Comparison of ENCODE assay signal across 10 cellular contexts in genomic region chr1:116711061-116711582, GRCh38. TPM values are rescaled to one million over a fixed set of nuclear protein-coding genes. Genes with fewer than 3 reads are reported as not detected.
DNase-seq lines count a peak whose midpoint lies in the region; ATAC-seq, FAIRE-seq and TF ChIP-seq lines count a peak whose summit lies in the region.
"Had no signal": no experiment of that assay in that cellular context is flagged by ENCODE, and none has a peak within 500 bp of the region (broad histone marks: within the 10 kb centered on the region; RNA-seq: fewer than 3 reads in every experiment).

No MANE protein-coding gene starts in this region.

- TF ChIP-seq POLR2A in A549 (IDR thresholded peaks at IDR 0.05; ENCODE audit: low read length): no peak

- intact Hi-C loops in kidney (cut with DNase I): no loop called here

- peak overlapping the region; percentile 34; the same call in 2 of the 3 replicates for H3K4me2 ChIP-seq in A549
- H3K4me2 ChIP-seq in keratinocyte (ENCODE audit: control insufficient read depth, extremely low read depth, insufficient read depth, low read depth, low read length): no peak overlapping the region

- H3K9me1 ChIP-seq in keratinocyte (ENCODE audit: control insufficient read depth, extremely low read depth, insufficient read depth, low read length): no peaks in the 10 kb centered on the region

- no peaks in the 10 kb centered on the region for H3K36me3 ChIP-seq in HEK293 (ENCODE audit: control insufficient read depth in 2 of 2, insufficient read depth in 1 of 2, low read length in 2 of 2)
- H3K36me3 ChIP-seq in keratinocyte (ENCODE audit: control insufficient read depth in 2 of 2, extremely low read depth in 1 of 2, insufficient read depth in 2 of 2, low read length in 2 of 2): no peaks in the 10 kb centered on the region
- no peaks in the 10 kb centered on the region for H3K36me3 ChIP-seq in kidney (ENCODE audit: control insufficient read depth in 1 of 2, insufficient read depth in 2 of 2, low read length in 2 of 2)
- H3K36me3 ChIP-seq: spleen had no signal

- no peak for TF ChIP-seq RAD21 in A549 (conservative IDR thresholded peaks at IDR 0.05 in 1 of 2, IDR thresholded peaks at IDR 0.05 in 1 of 2)

- POLR2A ChIA-PET in A549 (lab: Yijun Ruan, JAX) (no interaction called here), HEK293 (lab: Yijun Ruan, JAX) (interaction anchor here (0.6 to 1.1 kb wide), 2 partner anchors 43 to 338 kb away, joined by 5 to 7 read pairs; partner anchors contain the start of gene IGSF3)

- H3K27ac ChIP-seq in A549 (0 out of 6 replicates have a peak overlapping the region, but pooled peaks of 1 of the 2 experiments have one; percentile 21), HEK293 (ENCODE audit: extremely low read depth, low read depth, low read length) (no peak overlapping the region), keratinocyte (ENCODE audit: control insufficient read depth, insufficient read depth, low read length) (no peak overlapping the region), kidney (ENCODE audit: low read depth in 2 of 2, low read length in 2 of 2) (no peak overlapping the region)
- H3K27ac ChIP-seq: spleen had no signal

- no peak for TF ChIP-seq EP300 in A549 (IDR thresholded peaks at IDR 0.05)

- dilution Hi-C loops in keratinocyte (cut with MboI; ENCODE audit: extremely low pct_ligation_motif_present, low sequenced_read_pairs): no loop called here

- H3K4me3 ChIP-seq in A549: no peak overlapping the region
- no peak overlapping the region for H3K4me3 ChIP-seq in HEK293 (ENCODE audit: low read depth, low read length)
- H3K4me3 ChIP-seq in keratinocyte (ENCODE audit: control insufficient read depth in 2 of 3, extremely low read depth in 1 of 3, insufficient read depth in 2 of 3, low read depth in 1 of 3, low read length in 3 of 3): no peak overlapping the region
- H3K4me3 ChIP-seq in kidney (ENCODE audit: low read length in 2 of 2): no peak overlapping the region
- H3K4me3 ChIP-seq: spleen had no signal

- ATAC-seq in A549 (peak in 1 of 2 experiments; percentile 64; a peak in 3 of 6 replicates), GM21360 (IDR thresholded peaks at IDR 0.05; ENCODE audit: unreplicated experiment) (no peak)

- H3K27me3 ChIP-seq in keratinocyte (ENCODE audit: control insufficient read depth, extremely low read depth, insufficient read depth, low read length): no peaks in the 10 kb centered on the region
- H3K27me3 ChIP-seq: spleen had no signal

- FAIRE-seq in A549 (lab: Jason Lieb, UNC) (no peak), keratinocyte (lab: Jason Lieb, UNC) (peak; percentile 34), kidney (lab: Jason Lieb, UNC) (no peak)

- H3K9ac ChIP-seq in keratinocyte (ENCODE audit: control insufficient read depth, extremely low read depth, insufficient read depth, low read length) (no peak overlapping the region), kidney (ENCODE audit: low read length in 2 of 2) (no peak overlapping the region)

- no peak for TF ChIP-seq CTCF in A549 (IDR thresholded peaks at IDR 0.05)
- no peak for TF ChIP-seq CTCF in HEK293 (tag by site-specific recombination; IDR thresholded peaks at IDR 0.05)
- TF ChIP-seq CTCF in keratinocyte (optimal IDR thresholded peaks at IDR 0.05 in 1 of 3, IDR thresholded peaks at IDR 0.05 in 1 of 3, conservative IDR thresholded peaks at IDR 0.05 in 1 of 3; ENCODE audit: extremely low read depth in 1 of 3, insufficient read depth in 2 of 3, low read length in 3 of 3): no peak
- no peak for TF ChIP-seq CTCF in kidney (IDR thresholded peaks at IDR 0.05; ENCODE audit: borderline replicate concordance, extremely low read depth, insufficient read depth)

- H3K9me3 ChIP-seq in A549: no peaks in the 10 kb centered on the region
- H3K9me3 ChIP-seq in HEK293 (ENCODE audit: control insufficient read depth, insufficient read depth, low read depth, low read length): no peaks in the 10 kb centered on the region
- H3K9me3 ChIP-seq in keratinocyte (ENCODE audit: control insufficient read depth, low read depth, low read length): no peaks in the 10 kb centered on the region
- H3K9me3 ChIP-seq in kidney (ENCODE audit: control insufficient read depth in 1 of 2, low read length in 2 of 2): no peaks in the 10 kb centered on the region
- H3K9me3 ChIP-seq: spleen had no signal

- no peak for DNase-seq in A549 (ENCODE audit: low read depth in 1 of 2, low spot score in 1 of 2)
- DNase-seq in SHP77 treated with DMSO at 0.1 percent for 48 hours (lab: John Stamatoyannopoulos, UW): peak; percentile 64
- DNase-seq in keratinocyte (ENCODE audit: low read depth, low spot score): no peak
- DNase-seq in kidney: no peak
- DNase-seq in SW 1271 (lab: John Stamatoyannopoulos, UW): no peak
- no peak for DNase-seq in pons (ENCODE audit: low spot score)
- DNase-seq: spleen had no signal

- peak overlapping the region; percentile 67 for H2AFZ ChIP-seq in keratinocyte (ENCODE audit: control insufficient read depth, low read length)

- CTCF ChIA-PET in A549 (lab: Yijun Ruan, JAX) (interaction anchor here (0.7 to 1.7 kb wide), 2 partner anchors 14 to 21 kb away, joined by 3 to 7 read pairs; no protein-coding TSS in a partner anchor), HEK293 (lab: Yijun Ruan, JAX) (interaction anchor here (1.4 to 2.0 kb wide), 2 partner anchors 12 to 14 kb away, joined by 6 to 7 read pairs; no protein-coding TSS in a partner anchor)

- H3K79me2 ChIP-seq in keratinocyte (ENCODE audit: control insufficient read depth, insufficient read depth, low read length): no peaks in the 10 kb centered on the region

- no peaks in the 10 kb centered on the region for H4K20me1 ChIP-seq in keratinocyte (ENCODE audit: control insufficient read depth, extremely low read depth, insufficient read depth, low read length)

- peaks cover 12% of the 10 kb centered on the region; the same call in 2 of the 3 replicates for H3K4me1 ChIP-seq in A549
- no peaks in the 10 kb centered on the region for H3K4me1 ChIP-seq in HEK293 (ENCODE audit: control insufficient read depth, insufficient read depth, low read length)
- H3K4me1 ChIP-seq in keratinocyte (ENCODE audit: control insufficient read depth, extremely low read depth, insufficient read depth, low read length): peaks cover 5% of the 10 kb centered on the region
- no peaks in the 10 kb centered on the region for H3K4me1 ChIP-seq in kidney (ENCODE audit: control insufficient read depth in 1 of 2, insufficient read depth in 1 of 2, low read depth in 1 of 2, low read length in 2 of 2)
- H3K4me1 ChIP-seq: spleen had no signal

- WGBS in A549 (ENCODE audit: missing lambda C conversion rate): 22% methylated on average over 1 of the region's 1 CpG

TF ChIP-seq in A549, 52 proteins besides CTCF, POLR2A, EP300 and RAD21 (continues in another document):
- TF ChIP-seq JUN (IDR thresholded peaks at IDR 0.05) (no peak), NFE2L2 (conservative IDR thresholded peaks at IDR 0.05; ENCODE audit: low read length) (no peak), SMC3 (IDR thresholded peaks at IDR 0.05) (no peak), CHD2 (IDR thresholded peaks at IDR 0.05; ENCODE audit: low read length, partially characterized antibody) (no peak), BHLHE40 (IDR thresholded peaks at IDR 0.05; ENCODE audit: low read depth, low read length) (no peak), NR3C1 (IDR thresholded peaks at IDR 0.05) (no peak), NPAS2 (CRISPR knock-in tag; IDR thresholded peaks at IDR 0.05; ENCODE audit: borderline replicate concordance) (no peak), MAFK (IDR thresholded peaks at IDR 0.05; ENCODE audit: partially characterized antibody) (no peak)

TF ChIP-seq in HEK293, 187 proteins besides CTCF, POLR2A, EP300 and RAD21:
- no peak for TF ChIP-seq HOXD13 (CRISPR knock-in tag; IDR thresholded peaks at IDR 0.05; ENCODE audit: borderline replicate concordance)
- TF ChIP-seq SP2 (tag by site-specific recombination; IDR thresholded peaks at IDR 0.05): 0 out of 2 replicates have a peak, but pooled peaks have one; percentile 17
- TF ChIP-seq ZNF335 (tag by site-specific recombination; conservative IDR thresholded peaks at IDR 0.05): peak; percentile 48
- 0 out of 2 replicates have a peak, but pooled peaks have one; percentile 10 for TF ChIP-seq ZBTB8A (tag by site-specific recombination; IDR thresholded peaks at IDR 0.05)
- peak; percentile 24; the same call in 1 of the 2 replicates for TF ChIP-seq SP7 (tag by site-specific recombination; IDR thresholded peaks at IDR 0.05)
- no peak for TF ChIP-seq ZNF248 (tag by site-specific recombination; IDR thresholded peaks at IDR 0.05)

RNA-seq across cellular contexts. Expression of gene CD2, which starts 43.1 kb away (rescaled TPM):
- polyA plus RNA-seq in A549 (2011; rRNA removed) (not detected in 2 replicates), A549 (2017; fragmentation: RNase III; extraction: RNeasy Plus Mini Kit Qiagen cat#74134 plus additional on column Dnase treatment) (not detected in 3 replicates), keratinocyte (not detected in 3 replicates), kidney (ENCODE audit: insufficient read depth, low read depth, low replicate concordance) (0.97 TPM)
- polyA plus RNA-seq in A549 (2012; cell fraction: cytosol; rRNA removed): not detected in 2 replicates
- not detected in 2 replicates for polyA plus RNA-seq in A549 (2012; cell fraction: nucleus; rRNA removed)
- polyA minus RNA-seq in A549 (2011; rRNA and poly(A)+ RNA removed): not detected in 2 replicates
- not detected for polyA plus RNA-seq in keratinocyte (2011; ENCODE audit: low read depth)
- polyA plus RNA-seq in keratinocyte (2011; cell fraction: cytosol; rRNA removed): not detected in 2 replicates
- not detected in 2 replicates for polyA plus RNA-seq in keratinocyte (2011; cell fraction: nucleus; rRNA removed)
- polyA plus RNA-seq in keratinocyte (2012; ENCODE audit: low replicate concordance): not detected in 2 replicates
- not detected in 3 replicates for polyA minus RNA-seq in keratinocyte
- polyA minus RNA-seq in keratinocyte (2011; cell fraction: cytosol; rRNA and poly(A)+ RNA removed): not detected
- polyA minus RNA-seq in keratinocyte (2011; cell fraction: nucleus; rRNA and poly(A)+ RNA removed): not detected in 2 replicates
- 12.1 TPM for total RNA-seq in kidney

RNA-seq across cellular contexts. Expression of gene IGSF3, which starts 43.6 kb away (rescaled TPM):
- 21.9 and 24.7 TPM in 2 replicates for polyA plus RNA-seq in A549 (2011; rRNA removed)
- 11.9 and 14.3 TPM in 2 replicates for polyA plus RNA-seq in A549 (2012; cell fraction: cytosol; rRNA removed)
- polyA plus RNA-seq in A549 (2012; cell fraction: nucleus; rRNA removed): 24.8 and 31.2 TPM in 2 replicates
- polyA plus RNA-seq in A549 (2017; fragmentation: RNase III; extraction: RNeasy Plus Mini Kit Qiagen cat#74134 plus additional on column Dnase treatment): 15.9 to 18.5 TPM (median 17.4 TPM) in 3 replicates
- 42.8 and 49.7 TPM in 2 replicates for polyA minus RNA-seq in A549 (2011; rRNA and poly(A)+ RNA removed)
- polyA plus RNA-seq in keratinocyte: 47.4 to 83.3 TPM (median 53.4 TPM) in 3 replicates
- polyA plus RNA-seq in keratinocyte (2011; ENCODE audit: low read depth): 9.6 TPM
- polyA plus RNA-seq in keratinocyte (2011; cell fraction: cytosol; rRNA removed): 19.3 and 21.3 TPM in 2 replicates
- polyA plus RNA-seq in keratinocyte (2011; cell fraction: nucleus; rRNA removed): 158 and 171 TPM in 2 replicates
- polyA plus RNA-seq in keratinocyte (2012; ENCODE audit: low replicate concordance): 20.1 and 45.5 TPM in 2 replicates
- polyA minus RNA-seq in keratinocyte: 99.3 to 188 TPM (median 149 TPM) in 3 replicates
- 77.9 TPM for polyA minus RNA-seq in keratinocyte (2011; cell fraction: cytosol; rRNA and poly(A)+ RNA removed)
- 361 and 389 TPM in 2 replicates for polyA minus RNA-seq in keratinocyte (2011; cell fraction: nucleus; rRNA and poly(A)+ RNA removed)
- total RNA-seq in kidney: 38.8 TPM
- 12.0 TPM for polyA plus RNA-seq in kidney (ENCODE audit: insufficient read depth, low read depth, low replicate concordance)
- polyA plus RNA-seq: IgD-negative memory B cell had no signal
